ENCODE assay signal across 1 cellular context in genomic region chr2:135050684-135051083, GRCh38.
TF ChIP-seq lines count a peak whose summit lies in the region.

No MANE protein-coding gene starts in this region.

TF ChIP-seq in H1, 55 proteins besides CTCF, POLR2A, EP300 and RAD21:
- TF ChIP-seq SAP30 (IDR thresholded peaks at IDR 0.05; ENCODE audit: insufficient read depth, insufficient replicate concordance, low read length) (no peak), NRF1 (IDR thresholded peaks at IDR 0.05; ENCODE audit: low read depth, low read length) (no peak), TAF7 (optimal IDR thresholded peaks at IDR 0.05; ENCODE audit: borderline replicate concordance, low read depth, low read length) (no peak), CREB1 (IDR thresholded peaks at IDR 0.05) (no peak), SIRT6 (IDR thresholded peaks at IDR 0.05; ENCODE audit: low read length) (no peak), JUN (IDR thresholded peaks at IDR 0.05; ENCODE audit: low read depth, low read length) (no peak), TBP (IDR thresholded peaks at IDR 0.05; ENCODE audit: low read depth, low read length) (no peak), KDM4A (IDR thresholded peaks at IDR 0.05; ENCODE audit: low read depth, low read length, severe bottlenecking) (no peak), CEBPB (IDR thresholded peaks at IDR 0.05; ENCODE audit: low read depth, low read length) (no peak), RBBP5 (IDR thresholded peaks at IDR 0.05; ENCODE audit: borderline replicate concordance, low read depth, low read length) (no peak), RFX5 (IDR thresholded peaks at IDR 0.05; ENCODE audit: borderline replicate concordance, low read depth, low read length) (no peak), GABPA (IDR thresholded peaks at IDR 0.05; ENCODE audit: borderline replicate concordance, insufficient read depth, low read length) (no peak), MAFK (IDR thresholded peaks at IDR 0.05; ENCODE audit: low read depth, low read length) (no peak), RXRA (IDR thresholded peaks at IDR 0.05; ENCODE audit: insufficient read depth, low read depth, low read length) (no peak), BRCA1 (IDR thresholded peaks at IDR 0.05; ENCODE audit: low read depth, low read length) (no peak), CBX5 (IDR thresholded peaks at IDR 0.05; ENCODE audit: low read depth, low read length) (no peak), ATF3 (IDR thresholded peaks at IDR 0.05; ENCODE audit: insufficient read depth, low read depth, low read length) (no peak), TEAD4 (IDR thresholded peaks at IDR 0.05; ENCODE audit: low read depth, low read length) (no peak), HDAC2 (IDR thresholded peaks at IDR 0.05; ENCODE audit: borderline replicate concordance in 1 of 2, low read depth in 2 of 2, low read length in 2 of 2) (no peak)
- TF ChIP-seq, protein P1, sequence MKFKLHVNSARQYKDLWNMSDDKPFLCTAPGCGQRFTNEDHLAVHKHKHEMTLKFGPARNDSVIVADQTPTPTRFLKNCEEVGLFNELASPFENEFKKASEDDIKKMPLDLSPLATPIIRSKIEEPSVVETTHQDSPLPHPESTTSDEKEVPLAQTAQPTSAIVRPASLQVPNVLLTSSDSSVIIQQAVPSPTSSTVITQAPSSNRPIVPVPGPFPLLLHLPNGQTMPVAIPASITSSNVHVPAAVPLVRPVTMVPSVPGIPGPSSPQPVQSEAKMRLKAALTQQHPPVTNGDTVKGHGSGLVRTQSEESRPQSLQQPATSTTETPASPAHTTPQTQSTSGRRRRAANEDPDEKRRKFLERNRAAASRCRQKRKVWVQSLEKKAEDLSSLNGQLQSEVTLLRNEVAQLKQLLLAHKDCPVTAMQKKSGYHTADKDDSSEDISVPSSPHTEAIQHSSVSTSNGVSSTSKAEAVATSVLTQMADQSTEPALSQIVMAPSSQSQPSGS (IDR thresholded peaks at IDR 0.05; ENCODE audit: low read length): no peak
